In genomic region chr3:141334627-141335250, GRCh38 we compare ENCODE assay signal across 1 cellular context.
TF ChIP-seq lines count a peak whose summit lies in the region.

No MANE protein-coding gene starts in this region.

TF ChIP-seq in IMR-90, 13 proteins besides CTCF, POLR2A, EP300 and RAD21:
- TF ChIP-seq USF2 (IDR thresholded peaks at IDR 0.05; ENCODE audit: low read depth, low read length) (no peak), BHLHE40 (IDR thresholded peaks at IDR 0.05; ENCODE audit: low read depth, low read length) (no peak), CHD1 (IDR thresholded peaks at IDR 0.05; ENCODE audit: low read depth, low read length) (no peak), MAZ (IDR thresholded peaks at IDR 0.05; ENCODE audit: borderline replicate concordance, low read depth, low read length) (no peak), ELK1 (IDR thresholded peaks at IDR 0.05; ENCODE audit: borderline replicate concordance, low read depth, low read length) (no peak), MXI1 (IDR thresholded peaks at IDR 0.05; ENCODE audit: borderline replicate concordance, low read depth, low read length) (no peak), FOS (IDR thresholded peaks at IDR 0.05; ENCODE audit: low read depth, low read length) (no peak)
